In genomic region chr11:72975778-72976520, GRCh38 we compare ENCODE assay signal across 9 cellular contexts.
DNase-seq lines count a peak whose midpoint lies in the region; ATAC-seq, FAIRE-seq and TF ChIP-seq lines count a peak whose summit lies in the region.
"Had no signal": no experiment of that assay in that cellular context is flagged by ENCODE, and none has a peak within 500 bp of the region (broad histone marks: within the 10 kb centered on the region; RNA-seq: fewer than 3 reads in every experiment).

No MANE protein-coding gene starts in this region.

- no peak for FAIRE-seq in urothelium cell line (lab: Jason Lieb, UNC)

- WGBS in lung, 2 donors = 23 to 34% methylated on average over 3 of the region's 3 CpGs

- intact Hi-C loops in MCF 10A (cut with micrococcal nuclease) = no loop called here

- H3K4me1 ChIP-seq in ACC112 (ENCODE audit: control insufficient read depth, insufficient read depth, low read length, unreplicated experiment) = peaks cover 31% of the 10 kb centered on the region
- H3K4me1 ChIP-seq in lung (ENCODE audit: control insufficient read depth in 2 of 2, insufficient read depth in 2 of 2, low read length in 2 of 2) = peaks cover 0 to 11% of the 10 kb centered on the region in 2 donors

- CTCF ChIA-PET in MCF 10A (lab: Yijun Ruan, JAX) = interaction anchor here (0.7 kb wide), 2 partner anchors 173 to 310 kb away, joined by 3 read pairs; no protein-coding TSS in a partner anchor

- POLR2A ChIA-PET in MCF 10A (lab: Yijun Ruan, JAX) = interaction anchor here (0.9 to 1.4 kb wide), 4 partner anchors 14 to 167 kb away, joined by 3 to 5 read pairs (median 4); no protein-coding TSS in a partner anchor

- BruUV-seq in MCF 10A (replicated peaks; lab: Mats Ljungman, UMichigan) = no TSS peak

- no peaks in the 10 kb centered on the region for H3K79me2 ChIP-seq in ACC112 (ENCODE audit: control insufficient read depth, insufficient read depth, low read length, unreplicated experiment)

- no peaks in the 10 kb centered on the region for H3K27me3 Mint-ChIP-seq in MCF 10A (ENCODE audit: insufficient read depth, unreplicated experiment)

- TF ChIP-seq CTCF in MCF 10A (IDR thresholded peaks at IDR 0.05; ENCODE audit: unreplicated experiment) (no peak), lung (IDR thresholded peaks at IDR 0.05; ENCODE audit: control extremely low read depth, extremely low read depth) (no peak)

- H3K4me1 Mint-ChIP-seq in MCF 10A (ENCODE audit: insufficient read depth, unreplicated experiment) = peaks cover 28% of the 10 kb centered on the region
- H3K4me1 Mint-ChIP-seq: neural crest cell had no signal

- peak; percentile 93 to 95 for DNase-seq in Kasumi-1 (lab: John Stamatoyannopoulos, UW)
- peak; percentile 71 for DNase-seq in MCF 10A (ENCODE audit: unreplicated experiment)
- no peak for DNase-seq in lung (ENCODE audit: low spot score)
- DNase-seq in DMS153 (lab: John Stamatoyannopoulos, UW) = no peak
- DNase-seq in urothelium cell line (ENCODE audit: low spot score) = no peak

- peaks cover 6% of the 10 kb centered on the region for H3K36me3 Mint-ChIP-seq in MCF 10A (ENCODE audit: insufficient read depth, unreplicated experiment)

- ATAC-seq in lung (ENCODE audit: insufficient read depth, low FRiP score) (peak; percentile 53), GM21737 (IDR thresholded peaks at IDR 0.05; ENCODE audit: unreplicated experiment) (no peak), GM18502 (IDR thresholded peaks at IDR 0.05; ENCODE audit: poor library complexity, unreplicated experiment) (no peak)

- no peak overlapping the region for H3K4me3 ChIP-seq in ACC112 (ENCODE audit: low read depth, low read length)
- H3K4me3 ChIP-seq in lung = no peak overlapping the region

- no peak overlapping the region for H2AFZ ChIP-seq in ACC112 (ENCODE audit: low read length, unreplicated experiment)

- H3K9me3 ChIP-seq in lung (ENCODE audit: control insufficient read depth in 2 of 2, insufficient read depth in 1 of 2, low read length in 1 of 2) = no peaks in the 10 kb centered on the region

- H3K36me3 ChIP-seq in ACC112 (ENCODE audit: insufficient read depth, low read length) (no peaks in the 10 kb centered on the region; the same call in 1 of the 2 replicates), lung (ENCODE audit: control insufficient read depth in 2 of 2, insufficient read depth in 2 of 2, low read length in 2 of 2) (peaks cover 0 to 5% of the 10 kb centered on the region in 2 donors)

- H3K27me3 ChIP-seq in ACC112 (ENCODE audit: insufficient read depth, low read length) = no peaks in the 10 kb centered on the region
- no peaks in the 10 kb centered on the region for H3K27me3 ChIP-seq in lung (ENCODE audit: control insufficient read depth, insufficient read depth)

- no peak overlapping the region for H3K4me3 Mint-ChIP-seq in MCF 10A (ENCODE audit: unreplicated experiment)
- H3K4me3 Mint-ChIP-seq: neural crest cell had no signal

- H3K9me3 Mint-ChIP-seq in MCF 10A (ENCODE audit: unreplicated experiment) = no peaks in the 10 kb centered on the region

- peak overlapping the region; percentile 85 for H3K27ac ChIP-seq in ACC112 (ENCODE audit: low read depth, low read length)
- peak overlapping the region in 1 of 2 donors; percentile 79 for H3K27ac ChIP-seq in lung (ENCODE audit: low read depth in 1 of 2, low read length in 1 of 2)

- H3K27ac Mint-ChIP-seq in MCF 10A (ENCODE audit: low read depth, unreplicated experiment) = no peak overlapping the region

Comparison
In these comparisons a context has a peak if more than half of its experiments do, and no peak if none do; other contexts are left out.
1. DNase-seq: peak in Kasumi-1 (2 of 2) and MCF 10A (single experiment); none in lung (single experiment), DMS153 (single experiment) and urothelium cell line (single experiment).